ENCODE assay signal across 19 cellular contexts in genomic region chr9:112582371-112582770, GRCh38.
"Had no signal": no experiment of that assay in that cellular context is flagged by ENCODE, and none has a peak within 500 bp of the region (broad histone marks: within the 10 kb centered on the region; RNA-seq: fewer than 3 reads in every experiment).

No MANE protein-coding gene starts in this region.

- H3K4me1 ChIP-seq: body of pancreas, colonic mucosa, thyroid gland had no signal

- H3K27ac Mint-ChIP-seq: activated B cell treated with CpG ODN at 0.5 μM for 24 hours; activated CD8-positive, alpha-beta T cell treated with anti-CD3 and anti-CD28 coated beads for 36 hours; activated T-helper 2 cell treated with anti-CD3 and anti-CD28 coated beads, Interferon-gamma antibody, Interleukin-2, Interleukin-4, amounts not matched to agents 10 μg/mL and 5 μg/mL and 100 μg/mL, durations not matched to agents 14 hours and 24 hours and 36 hours had no signal

- FAIRE-seq: endometrium, islet of Langerhans had no signal

- H3K27ac ChIP-seq: body of pancreas, colonic mucosa, esophagus squamous epithelium, thyroid gland had no signal

- H3K9me3 Mint-ChIP-seq: activated B cell treated with CpG ODN at 0.5 μM for 24 hours; activated CD8-positive, alpha-beta T cell treated with anti-CD3 and anti-CD28 coated beads for 36 hours; activated T-helper 2 cell treated with anti-CD3 and anti-CD28 coated beads, Interferon-gamma antibody, Interleukin-2, Interleukin-4, amounts not matched to agents 10 μg/mL and 5 μg/mL and 100 μg/mL, durations not matched to agents 14 hours and 24 hours and 36 hours; central memory CD8-positive, alpha-beta T cell had no signal

- H3K4me1 Mint-ChIP-seq: activated B cell treated with CpG ODN at 0.5 μM for 24 hours; central memory CD8-positive, alpha-beta T cell had no signal

- ATAC-seq: activated CD8-positive, alpha-beta T cell treated with anti-CD3 and anti-CD28 coated beads for 36 hours; body of pancreas had no signal

- H3K4me3 Mint-ChIP-seq: activated B cell treated with CpG ODN at 0.5 μM for 24 hours; activated CD8-positive, alpha-beta T cell treated with anti-CD3 and anti-CD28 coated beads for 36 hours; central memory CD8-positive, alpha-beta T cell had no signal

- H3K9me3 ChIP-seq: body of pancreas, colonic mucosa, esophagus squamous epithelium, thyroid gland had no signal

- H3K27me3 ChIP-seq: body of pancreas, colonic mucosa, esophagus squamous epithelium, thyroid gland had no signal

- DNase-seq: activated B cell treated with CpG ODN at 0.5 μM for 24 hours; activated CD4-positive, alpha-beta T cell treated with anti-CD3 and anti-CD28 coated beads for 4 hours; activated CD8-positive, alpha-beta T cell treated with anti-CD3 and anti-CD28 coated beads for 36 hours; activated naive CD4-positive, alpha-beta T cell treated with Interleukin-2 at 50 U/mL for 16 hours; activated T-cell treated with anti-CD3 and anti-CD28 coated beads, Interleukin-2, amount 50 U/mL, for 1 hour; body of pancreas; colonic mucosa; esophagus squamous epithelium; midbrain; occipital lobe; stimulated activated CD4-positive, alpha-beta T cell treated with anti-CD3 and anti-CD28 coated beads, Interleukin-2, amount 100 ng/mL, for 24 hours; stimulated activated naive CD4-positive, alpha-beta T cell treated with Interleukin-2 at 50 U/mL for 16 hours; SW 1271; thyroid gland had no signal

- H3K27me3 Mint-ChIP-seq: activated B cell treated with CpG ODN at 0.5 μM for 24 hours; activated CD8-positive, alpha-beta T cell treated with anti-CD3 and anti-CD28 coated beads for 36 hours; central memory CD8-positive, alpha-beta T cell had no signal

- H3K4me3 ChIP-seq: body of pancreas, colonic mucosa, esophagus squamous epithelium, lung, thyroid gland had no signal

- H3K36me3 ChIP-seq: colonic mucosa, esophagus squamous epithelium, thyroid gland had no signal
